ENCODE assay signal across 29 cellular contexts in the genomic region with DNA sequence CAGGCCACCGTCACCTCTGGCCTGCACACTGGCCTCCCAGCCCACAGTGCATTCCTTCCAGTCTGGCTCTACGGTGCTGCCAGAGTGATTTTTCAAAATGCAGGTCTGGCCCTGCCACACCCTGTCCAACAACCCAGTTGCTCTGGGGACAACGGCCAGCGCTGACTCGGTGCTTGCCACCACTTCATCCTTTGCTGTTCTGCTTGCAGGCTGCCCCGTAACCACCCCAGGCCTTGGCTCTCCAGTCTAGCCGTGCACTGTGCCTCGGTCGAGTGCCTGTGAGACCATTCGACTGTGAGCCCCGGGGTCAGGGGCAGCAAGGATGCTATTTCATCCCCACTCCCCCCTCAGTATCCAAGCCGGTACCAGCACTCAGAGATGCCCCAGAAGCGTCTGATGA.
"Had no signal": no experiment of that assay in that cellular context is flagged by ENCODE, and none has a peak within 500 bp of the region (broad histone marks: within the 10 kb centered on the region; RNA-seq: fewer than 3 reads in every experiment).

No MANE protein-coding gene starts in this region.

- H3K36me3 Mint-ChIP-seq: activated naive CD4-positive, alpha-beta T cell treated with anti-CD3 and anti-CD28 coated beads, Interleukin-2, amount 50 U/mL, for 72 hours had no signal

- ATAC-seq: activated naive CD4-positive, alpha-beta T cell treated with anti-CD3 and anti-CD28 coated beads, Interleukin-2, amount 50 U/mL, for 72 hours; activated naive CD8-positive, alpha-beta T cell treated with anti-CD3 and anti-CD28 coated beads, Interleukin-2, amount 50 U/mL, for 24 hours; activated T-cell treated with anti-CD3 and anti-CD28 coated beads, Interleukin-2, amount 50 U/mL, for 4 hours; WTC11 had no signal

- H3K9me3 ChIP-seq: MG63, Peyer's patch had no signal

- H3K36me3 ChIP-seq: MG63 had no signal

- H3K9ac ChIP-seq: KMS-11 had no signal

- H3K9me3 Mint-ChIP-seq: activated CD4-positive, alpha-beta memory T cell treated with anti-CD3 and anti-CD28 coated beads for 36 hours; activated CD4-positive, alpha-beta T cell treated with anti-CD3 and anti-CD28 coated beads, Interleukin-2, amount 10 ng/mL, durations not matched to agents 7 days and 5 days; activated naive CD4-positive, alpha-beta T cell treated with anti-CD3 and anti-CD28 coated beads, Interleukin-2, amount 50 U/mL, for 72 hours; activated naive CD8-positive, alpha-beta T cell treated with anti-CD3 and anti-CD28 coated beads, Interleukin-2, amount 50 U/mL, for 24 hours; activated T-cell treated with anti-CD3 and anti-CD28 coated beads, Interleukin-2, amount 50 U/mL, for 4 hours; T-helper 1 cell treated with Interleukin-12 subunit alpha and Interleukin-12 subunit beta and Interleukin-4 antibody, amounts not matched to agents 30 μg/mL and 1 μg/mL, for 36 hours had no signal

- H3K4me3 ChIP-seq: MG63, Peyer's patch had no signal

- H3K4me1 ChIP-seq: Peyer's patch had no signal

- H3K4me2 ChIP-seq: KMS-11 had no signal

- H3K27ac ChIP-seq: KMS-11, Peyer's patch, RWPE1 had no signal

- H3K27ac Mint-ChIP-seq: activated CD4-positive, alpha-beta memory T cell treated with anti-CD3 and anti-CD28 coated beads for 36 hours; activated CD4-positive, alpha-beta T cell treated with anti-CD3 and anti-CD28 coated beads, Interleukin-2, amount 10 ng/mL, durations not matched to agents 7 days and 5 days; activated naive CD4-positive, alpha-beta T cell treated with anti-CD3 and anti-CD28 coated beads, Interleukin-2, amount 50 U/mL, for 72 hours; activated naive CD8-positive, alpha-beta T cell treated with anti-CD3 and anti-CD28 coated beads, Interleukin-2, amount 50 U/mL, for 24 hours; T-helper 1 cell treated with Interleukin-12 subunit alpha and Interleukin-12 subunit beta and Interleukin-4 antibody, amounts not matched to agents 30 μg/mL and 1 μg/mL, for 36 hours; WTC11 had no signal

- H3K27me3 Mint-ChIP-seq: activated CD4-positive, alpha-beta memory T cell treated with anti-CD3 and anti-CD28 coated beads for 36 hours; activated CD4-positive, alpha-beta T cell treated with anti-CD3 and anti-CD28 coated beads, Interleukin-2, amount 10 ng/mL, durations not matched to agents 7 days and 5 days; activated naive CD8-positive, alpha-beta T cell treated with anti-CD3 and anti-CD28 coated beads, Interleukin-2, amount 50 U/mL, for 24 hours had no signal

- H3K4me3 Mint-ChIP-seq: activated CD4-positive, alpha-beta memory T cell treated with anti-CD3 and anti-CD28 coated beads for 36 hours; activated CD4-positive, alpha-beta T cell treated with anti-CD3 and anti-CD28 coated beads, Interleukin-2, amount 10 ng/mL, durations not matched to agents 7 days and 5 days; activated naive CD8-positive, alpha-beta T cell treated with anti-CD3 and anti-CD28 coated beads, Interleukin-2, amount 50 U/mL, for 24 hours; activated T-cell treated with anti-CD3 and anti-CD28 coated beads, Interleukin-2, amount 50 U/mL, for 4 hours; T-helper 1 cell treated with Interleukin-12 subunit alpha and Interleukin-12 subunit beta and Interleukin-4 antibody, amounts not matched to agents 30 μg/mL and 1 μg/mL, for 36 hours; WTC11 had no signal

- DNase-seq: activated CD4-positive, alpha-beta memory T cell treated with anti-CD3 and anti-CD28 coated beads for 36 hours; activated CD4-positive, alpha-beta T cell treated with anti-CD3 and anti-CD28 coated beads for 1 hour; activated CD4-positive, alpha-beta T cell treated with anti-CD3 and anti-CD28 coated beads, Interleukin-2, amount 10 ng/mL, durations not matched to agents 7 days and 5 days; activated CD8-positive, alpha-beta memory T cell treated with anti-CD3 and anti-CD28 coated beads for 24 hours; activated effector memory CD4-positive, alpha-beta T cell treated with anti-CD3 and anti-CD28 coated beads, Interleukin-2, amount 50 U/mL, for 16 hours; activated naive CD4-positive, alpha-beta T cell treated with Interleukin-2 at 50 U/mL for 16 hours; activated naive CD8-positive, alpha-beta T cell treated with anti-CD3 and anti-CD28 coated beads, Interleukin-2, amount 50 U/mL, for 24 hours; activated T-cell treated with anti-CD3 and anti-CD28 coated beads, Interleukin-2, amount 50 U/mL, for 4 hours; amniotic stem cell; caudate nucleus; MG63; MV-4-11; NCI-H1092 treated with DMSO at 0.1 percent for 48 hours; NCI-H1417 treated with DMSO at 0.1 percent for 48 hours; NCI-H1694; NCI-H2029; NCI-H2107; NCI-H2171 treated with DMSO at 0.1 percent for 48 hours; NCI-H226; NCI-H526 treated with DMSO at 0.1 percent for 48 hours; NCI-H82; OCI-M1; Peyer's patch; SHP77 treated with DMSO at 0.1 percent for 48 hours had no signal

- H3K4me1 Mint-ChIP-seq: activated CD4-positive, alpha-beta T cell treated with anti-CD3 and anti-CD28 coated beads, Interleukin-2, amount 10 ng/mL, durations not matched to agents 7 days and 5 days; activated naive CD8-positive, alpha-beta T cell treated with anti-CD3 and anti-CD28 coated beads, Interleukin-2, amount 50 U/mL, for 24 hours had no signal

- H3K27me3 ChIP-seq: MG63, Peyer's patch had no signal
